ENCODE assay signal across 13 cellular contexts in genomic region chr4:142091085-142091513, GRCh38.
A peak's percentile ranks its signal among the peaks of the same experiment; 100 is the strongest.
DNase-seq lines count a peak whose midpoint lies in the region; ATAC-seq and TF ChIP-seq lines count a peak whose summit lies in the region.
"Had no signal": no experiment of that assay in that cellular context is flagged by ENCODE, and none has a peak within 500 bp of the region (broad histone marks: within the 10 kb centered on the region; RNA-seq: fewer than 3 reads in every experiment).

No MANE protein-coding gene starts in this region.

- peaks cover 6% of the 10 kb centered on the region for H3K4me1 Mint-ChIP-seq in activated CD4-positive, alpha-beta memory T cell treated with anti-CD3 and anti-CD28 coated beads for 36 hours (ENCODE audit: low read depth)
- H3K4me1 Mint-ChIP-seq in naive thymus-derived CD8-positive, alpha-beta T cell, result peaks cover 0 to 12% (median 0%) of the 10 kb centered on the region in 4 donors
- H3K4me1 Mint-ChIP-seq: B cell, GM23338 had no signal

- H3K27me3 ChIP-seq in ACC112 (ENCODE audit: insufficient read depth, low read length) (no peaks in the 10 kb centered on the region), PC-3 (ENCODE audit: low read length) (no peaks in the 10 kb centered on the region)

- peak; percentile 79 for DNase-seq in PC-3
- peak; percentile 3 for DNase-seq in midbrain (lab: John Stamatoyannopoulos, UW)
- no peak for DNase-seq in activated CD4-positive, alpha-beta memory T cell treated with anti-CD3 and anti-CD28 coated beads for 36 hours
- DNase-seq in naive thymus-derived CD8-positive, alpha-beta T cell, result no peak
- no peak for DNase-seq in foreskin melanocyte
- no peak for DNase-seq in cortex of kidney (lab: John Stamatoyannopoulos, UW)
- DNase-seq: activated naive CD4-positive, alpha-beta T cell treated with Interleukin-2 at 50 U/mL for 16 hours; substantia nigra; T-helper 9 cell had no signal

- H3K9me2 ChIP-seq in PC-3 (replicated peaks; ENCODE audit: low read length), result no peaks in the 10 kb centered on the region

- POLR2A ChIA-PET in PC-3 (lab: Charles Lee; ENCODE audit: unreplicated experiment), result no interaction called here
- POLR2A ChIA-PET in activated CD4-positive, alpha-beta memory T cell treated with anti-CD3 and anti-CD28 coated beads for 36 hours (lab: Charles Lee), result no interaction called here
- POLR2A ChIA-PET in naive thymus-derived CD8-positive, alpha-beta T cell (lab: Charles Lee), result no interaction called here

- peaks cover 6% of the 10 kb centered on the region for H3F3A ChIP-seq in PC-3 (ENCODE audit: low read length, unreplicated experiment)

- peak overlapping the region; percentile 72 for H3K9ac ChIP-seq in PC-3 (ENCODE audit: low read length)

- CTCF ChIA-PET in PC-3 (lab: Charles Lee), result no interaction called here
- CTCF ChIA-PET in activated CD4-positive, alpha-beta memory T cell treated with anti-CD3 and anti-CD28 coated beads for 36 hours (lab: Charles Lee), result no interaction called here

- no peaks in the 10 kb centered on the region for H4K20me1 ChIP-seq in PC-3 (ENCODE audit: low read length)

- H3K4me1 ChIP-seq in ACC112 (ENCODE audit: control insufficient read depth, insufficient read depth, low read length, unreplicated experiment) (peaks cover 58% of the 10 kb centered on the region), PC-3 (ENCODE audit: insufficient read depth, low read length) (peaks cover 38% of the 10 kb centered on the region)

- H3K4me3 Mint-ChIP-seq in activated CD4-positive, alpha-beta memory T cell treated with anti-CD3 and anti-CD28 coated beads for 36 hours, result no peak overlapping the region
- no peak overlapping the region for H3K4me3 Mint-ChIP-seq in naive thymus-derived CD8-positive, alpha-beta T cell
- H3K4me3 Mint-ChIP-seq: B cell, GM23338 had no signal

- H3K9me3 Mint-ChIP-seq in activated CD4-positive, alpha-beta memory T cell treated with anti-CD3 and anti-CD28 coated beads for 36 hours, result no peaks in the 10 kb centered on the region
- H3K9me3 Mint-ChIP-seq in naive thymus-derived CD8-positive, alpha-beta T cell, result no peaks in the 10 kb centered on the region
- H3K9me3 Mint-ChIP-seq: GM23338 had no signal

- no peaks in the 10 kb centered on the region for H3K36me3 ChIP-seq in ACC112 (ENCODE audit: insufficient read depth, low read length)
- no peaks in the 10 kb centered on the region for H3K36me3 ChIP-seq in PC-3 (ENCODE audit: low read depth, low read length)

- ATAC-seq in PC-3 (no peak), esophagus mucosa (peak; percentile 70)
- no peak for ATAC-seq in naive thymus-derived CD8-positive, alpha-beta T cell
- ATAC-seq: GM23338 had no signal

- no peaks in the 10 kb centered on the region for H3K9me3 ChIP-seq in PC-3 (ENCODE audit: low read length)

- peak overlapping the region; percentile 44 for H3K4me3 ChIP-seq in ACC112 (ENCODE audit: low read depth, low read length)
- no peak overlapping the region for H3K4me3 ChIP-seq in PC-3 (ENCODE audit: low read length)
- H3K4me3 ChIP-seq: GM23338 had no signal

- H3K27me3 Mint-ChIP-seq in activated CD4-positive, alpha-beta memory T cell treated with anti-CD3 and anti-CD28 coated beads for 36 hours, result no peaks in the 10 kb centered on the region
- H3K27me3 Mint-ChIP-seq in naive thymus-derived CD8-positive, alpha-beta T cell, result no peaks in the 10 kb centered on the region
- H3K27me3 Mint-ChIP-seq: B cell had no signal

- H3K79me2 ChIP-seq in ACC112 (ENCODE audit: control insufficient read depth, insufficient read depth, low read length, unreplicated experiment) (no peaks in the 10 kb centered on the region), PC-3 (ENCODE audit: low read length) (no peaks in the 10 kb centered on the region)

- BruUV-seq in PC-3 (replicated peaks; lab: Mats Ljungman, UMichigan), result no TSS peak

- peaks cover 42% of the 10 kb centered on the region for H3K36me3 Mint-ChIP-seq in activated CD4-positive, alpha-beta memory T cell treated with anti-CD3 and anti-CD28 coated beads for 36 hours
- H3K36me3 Mint-ChIP-seq in naive thymus-derived CD8-positive, alpha-beta T cell, result peaks cover 6 to 62% (median 21%) of the 10 kb centered on the region in 3 donors

- H3K27ac ChIP-seq in ACC112 (ENCODE audit: low read depth, low read length) (peak overlapping the region; percentile 100), PC-3 (ENCODE audit: low read length) (peak overlapping the region; percentile 96)

- no peak overlapping the region for H3K27ac Mint-ChIP-seq in activated CD4-positive, alpha-beta memory T cell treated with anti-CD3 and anti-CD28 coated beads for 36 hours
- H3K27ac Mint-ChIP-seq in naive thymus-derived CD8-positive, alpha-beta T cell, result no peak overlapping the region
- H3K27ac Mint-ChIP-seq: B cell, GM23338 had no signal

- intact Hi-C loops in PC-3 (cut with micrococcal nuclease), result loop anchor here (10.0 kb wide), 1 partner anchor 226 kb away; no protein-coding TSS in a partner anchor
- intact Hi-C loops in activated CD4-positive, alpha-beta memory T cell treated with anti-CD3 and anti-CD28 coated beads for 36 hours (cut with micrococcal nuclease), result no loop called here

- H3K4me2 ChIP-seq in PC-3 (ENCODE audit: low read length), result peak overlapping the region; percentile 31
- H3K4me2 ChIP-seq: GM23338 had no signal

- no peak for TF ChIP-seq CTCF in PC-3 (conservative IDR thresholded peaks at IDR 0.05; ENCODE audit: low read depth, low read length)

- H2AFZ ChIP-seq in ACC112 (ENCODE audit: low read length, unreplicated experiment), result no peak overlapping the region
- no peak overlapping the region for H2AFZ ChIP-seq in PC-3 (ENCODE audit: low read length)
- H2AFZ ChIP-seq: GM23338 had no signal

Comparison
In these comparisons a context has a peak if more than half of its experiments do, and no peak if none do; other contexts are left out.
1. DNase-seq: peak in PC-3 (single experiment) and midbrain (single experiment); none in activated CD4-positive, alpha-beta memory T cell treated with anti-CD3 and anti-CD28 coated beads for 36 hours (single experiment), naive thymus-derived CD8-positive, alpha-beta T cell (0 of 10), foreskin melanocyte (single experiment) and cortex of kidney (single experiment).